8 cellular contexts compared by ENCODE assay signal in genomic region chr12:6535960-6536847, GRCh38. TPM values are rescaled to one million over a fixed set of nuclear protein-coding genes. Genes with fewer than 3 reads are reported as not detected.
DNase-seq lines count a peak whose midpoint lies in the region; ATAC-seq and TF ChIP-seq lines count a peak whose summit lies in the region.

No MANE protein-coding gene starts in this region.

- no peaks in the 10 kb centered on the region for H3K27me3 Mint-ChIP-seq in activated T-cell treated with anti-CD3 and anti-CD28 coated beads, Interleukin-2, amount 50 U/mL, for 4 hours (ENCODE audit: low read depth)

- intact Hi-C loops in stomach (cut with DNase I; ENCODE audit: low total_unique reads): loop anchor here (10.0 kb wide), 1 partner anchor 111 kb away; no protein-coding TSS in a partner anchor

- H3K36me3 ChIP-seq in SK-N-SH (replicated peaks in 1 of 2; ENCODE audit: control insufficient read depth in 1 of 2, insufficient read depth in 2 of 2, low read length in 1 of 2) (peaks cover 43 to 46% of the 10 kb centered on the region in 2 experiments), iPS-15b (ENCODE audit: control insufficient read depth, insufficient read depth, low read length) (peaks cover 45% of the 10 kb centered on the region), stomach (peaks cover 35 to 42% (median 39%) of the 10 kb centered on the region in 4 donors)

- peaks cover 25% of the 10 kb centered on the region for H3K36me3 Mint-ChIP-seq in activated T-cell treated with anti-CD3 and anti-CD28 coated beads, Interleukin-2, amount 50 U/mL, for 4 hours (ENCODE audit: insufficient read depth)

- H3K4me2 ChIP-seq in SK-N-SH: peak overlapping the region; percentile 100

- no peaks in the 10 kb centered on the region for H3K27me3 ChIP-seq in SK-N-SH (ENCODE audit: insufficient read depth)
- H3K27me3 ChIP-seq in iPS-15b (ENCODE audit: control insufficient read depth, insufficient read depth, low read length): no peaks in the 10 kb centered on the region
- H3K27me3 ChIP-seq in stomach: no peaks in the 10 kb centered on the region

- H3K9me2 ChIP-seq in SK-N-SH: no peaks in the 10 kb centered on the region

- CTCF ChIA-PET in SK-N-SH (lab: Yijun Ruan, JAX): interaction anchor here (0.9 to 9.4 kb wide), 6 partner anchors 12 to 71 kb away, joined by 3 to 228 read pairs (median 6); partner anchors contain the start of gene IFFO1
- CTCF ChIA-PET in HEK293T (lab: Yijun Ruan, JAX): interaction anchor here (0.7 to 1.5 kb wide), 2 partner anchors 17 to 21 kb away, joined by 3 to 6 read pairs; no protein-coding TSS in a partner anchor

- DNase-seq in SK-N-SH (no peak), stomach (no peak), inferior parietal cortex (ENCODE audit: extremely low spot score) (no peak), HEK293T (ENCODE audit: extremely low spot score) (no peak)
- DNase-seq in activated T-cell treated with anti-CD3 and anti-CD28 coated beads, Interleukin-2, amount 50 U/mL, for 4 hours: no peak

- H3K9me3 ChIP-seq in SK-N-SH (no peaks in the 10 kb centered on the region), iPS-15b (ENCODE audit: control insufficient read depth, insufficient read depth, low read length) (no peaks in the 10 kb centered on the region), stomach (no peaks in the 10 kb centered on the region)

- peaks cover 15 to 34% of the 10 kb centered on the region in 2 experiments; a peak in 3 of 4 replicates for H3K4me1 ChIP-seq in SK-N-SH (ENCODE audit: control insufficient read depth in 1 of 2, insufficient read depth in 2 of 2, low read depth in 1 of 2, low read length in 1 of 2)
- peaks cover 19% of the 10 kb centered on the region for H3K4me1 ChIP-seq in iPS-15b (ENCODE audit: control insufficient read depth, insufficient read depth, low read length)
- H3K4me1 ChIP-seq in stomach: peaks cover 59 to 85% (median 71%) of the 10 kb centered on the region in 4 donors

- POLR2A ChIA-PET in SK-N-SH (lab: Yijun Ruan, JAX): interaction anchor here (0.6 to 5.4 kb wide), 8 partner anchors 7 to 153 kb away, joined by 3 to 73 read pairs (median 12); partner anchors contain the start of genes MRPL51, NOP2, VAMP1 and ZNF384
- POLR2A ChIA-PET in HEK293T (lab: Yijun Ruan, JAX): interaction anchor here (0.7 to 3.0 kb wide), 10 partner anchors 10 to 200 kb away, joined by 3 to 77 read pairs (median 8); partner anchors contain the start of genes COPS7A, IFFO1, MRPL51 and NCAPD2

- TF ChIP-seq CTCF in SK-N-SH (IDR thresholded peaks at IDR 0.05) (no peak), stomach (IDR thresholded peaks at IDR 0.05) (no peak)

- peaks cover 62% of the 10 kb centered on the region for H3K4me1 Mint-ChIP-seq in activated T-cell treated with anti-CD3 and anti-CD28 coated beads, Interleukin-2, amount 50 U/mL, for 4 hours (ENCODE audit: low read depth)

- H3K27ac ChIP-seq in SK-N-SH (ENCODE audit: low read depth in 2 of 2, low read length in 1 of 2): peak overlapping the region; percentile 95 to 96
- H3K27ac ChIP-seq in stomach: peak overlapping the region; percentile 95 to 100 (median 96)

- TF ChIP-seq EP300 in SK-N-SH (IDR thresholded peaks at IDR 0.05; ENCODE audit: borderline replicate concordance in 1 of 2, low read depth in 1 of 2, low read length in 1 of 2) (no peak), stomach (IDR thresholded peaks at IDR 0.05) (no peak)

- no peak overlapping the region for H2AFZ ChIP-seq in SK-N-SH (ENCODE audit: low read depth)

- ATAC-seq in SK-N-SH treated with all-trans-retinoic acid at 6 μM for 48 hours (no peak), GM18519 (IDR thresholded peaks at IDR 0.05; ENCODE audit: low FRiP score, unreplicated experiment) (no peak)
- ATAC-seq in activated T-cell treated with anti-CD3 and anti-CD28 coated beads, Interleukin-2, amount 50 U/mL, for 4 hours: no peak

- no peaks in the 10 kb centered on the region for H3K9me3 Mint-ChIP-seq in activated T-cell treated with anti-CD3 and anti-CD28 coated beads, Interleukin-2, amount 50 U/mL, for 4 hours

- H3K79me2 ChIP-seq in SK-N-SH (ENCODE audit: insufficient read depth): peaks cover 58% of the 10 kb centered on the region

- peaks cover 84% of the 10 kb centered on the region for H3F3A ChIP-seq in SK-N-SH (replicated peaks; ENCODE audit: insufficient read depth)

- H3K4me3 ChIP-seq in SK-N-SH (ENCODE audit: low read depth in 2 of 2, low read length in 1 of 2): peak overlapping the region; percentile 93 to 97
- H3K4me3 ChIP-seq in iPS-15b (ENCODE audit: low read depth, low read length): peak overlapping the region; percentile 97
- H3K4me3 ChIP-seq in stomach: peak overlapping the region; percentile 80 to 97 (median 90)

- peaks cover 55% of the 10 kb centered on the region for H4K20me1 ChIP-seq in SK-N-SH (ENCODE audit: insufficient read depth)

- H3K9ac ChIP-seq in SK-N-SH: peak overlapping the region; percentile 99
- peak overlapping the region; percentile 98 for H3K9ac ChIP-seq in iPS-15b (ENCODE audit: low read depth, low read length)

- 18% methylated on average over 9 of the region's 10 CpGs for WGBS in SK-N-SH (ENCODE audit: low lambda C conversion rate)
- WGBS in stomach, 5 donors: 46 to 60% (median 48%) methylated on average over 10 of the region's 10 CpGs

- TF ChIP-seq POLR2A in stomach (IDR thresholded peaks at IDR 0.05): no peak

- TF ChIP-seq RAD21 in SK-N-SH (IDR thresholded peaks at IDR 0.05; ENCODE audit: low read length): no peak

- peak overlapping the region; percentile 97 for H3K4me3 Mint-ChIP-seq in activated T-cell treated with anti-CD3 and anti-CD28 coated beads, Interleukin-2, amount 50 U/mL, for 4 hours

TF ChIP-seq in SK-N-SH, 30 proteins besides CTCF, POLR2A, EP300 and RAD21 (continues in another document):
- TF ChIP-seq POLR2AphosphoS5 (IDR thresholded peaks at IDR 0.05; ENCODE audit: low read depth, low read length): peak; percentile 39; the same call in 1 of the 2 replicates
- TF ChIP-seq ELF1 (IDR thresholded peaks at IDR 0.05): no peak

TF ChIP-seq in HEK293T, 16 proteins besides CTCF, POLR2A, EP300 and RAD21:
- TF ChIP-seq SUZ12 (IDR thresholded peaks at IDR 0.05) (no peak), CTBP1 (IDR thresholded peaks at IDR 0.05; ENCODE audit: borderline replicate concordance) (no peak), FOXA1 (IDR thresholded peaks at IDR 0.05) (no peak), HDGF (IDR thresholded peaks at IDR 0.05; ENCODE audit: borderline replicate concordance) (no peak), NFRKB (IDR thresholded peaks at IDR 0.05) (no peak), FOXK2 (IDR thresholded peaks at IDR 0.05) (no peak)

RNA-seq across cellular contexts. Expression of gene GAPDH, which starts 1.9 kb away (rescaled TPM):
- 7,875 and 8,077 TPM in 2 replicates for polyA plus RNA-seq in SK-N-SH (2012; rRNA removed)
- 5,050 and 6,344 TPM in 2 replicates for polyA plus RNA-seq in SK-N-SH (2012; cell fraction: cytosol; rRNA removed)
- polyA plus RNA-seq in SK-N-SH (2012; cell fraction: nucleus; rRNA removed): 5,294 and 6,955 TPM in 2 replicates
- 1,000 to 10,000 TPM; 4,635 to 5,387 (median 5,019) TPM for total RNA-seq in activated T-cell treated with anti-CD3 and anti-CD28 coated beads, Interleukin-2, amount 50 U/mL, for 4 hours
- 1,000 to 10,000 TPM in 4 of 5 donors, 100 to 1,000 TPM in 1; 579 to 1,258 (median 1,242) TPM for total RNA-seq in stomach
- polyA plus RNA-seq in stomach: 1,000 to 10,000 TPM; 1,352 to 2,765 (median 1,815) TPM

RNA-seq across cellular contexts. Expression of gene IFFO1, which starts 19.6 kb away (rescaled TPM):
- 50.1 and 50.6 TPM in 2 replicates for polyA plus RNA-seq in SK-N-SH (2012; rRNA removed)
- polyA plus RNA-seq in SK-N-SH (2012; cell fraction: cytosol; rRNA removed): 16.0 and 21.0 TPM in 2 replicates
- polyA plus RNA-seq in SK-N-SH (2012; cell fraction: nucleus; rRNA removed): 274 and 306 TPM in 2 replicates
- 10 to 100 TPM in 1 of 3 donors, 1 to 10 TPM in 2; 8.5 to 10.2 (median 9.8) TPM for total RNA-seq in activated T-cell treated with anti-CD3 and anti-CD28 coated beads, Interleukin-2, amount 50 U/mL, for 4 hours
- total RNA-seq in stomach: 10 to 100 TPM in 1 of 5 donors, 1 to 10 TPM in 4; 1.4 to 14.0 (median 3.2) TPM
- 1 to 10 TPM; 2.7 to 9.1 (median 3.4) TPM for polyA plus RNA-seq in stomach

RNA-seq across cellular contexts. Expression of gene NOP2, which starts 31.9 kb away (rescaled TPM):
- polyA plus RNA-seq in SK-N-SH (2012; rRNA removed): 64.5 and 76.2 TPM in 2 replicates
- polyA plus RNA-seq in SK-N-SH (2012; cell fraction: cytosol; rRNA removed): 45.2 and 46.3 TPM in 2 replicates
- 283 and 315 TPM in 2 replicates for polyA plus RNA-seq in SK-N-SH (2012; cell fraction: nucleus; rRNA removed)
- total RNA-seq in activated T-cell treated with anti-CD3 and anti-CD28 coated beads, Interleukin-2, amount 50 U/mL, for 4 hours: 100 to 1,000 TPM; 267 to 300 (median 270) TPM
- 100 to 1,000 TPM in 1 of 5 donors, 10 to 100 TPM in 4; 16.3 to 231 (median 30.0) TPM for total RNA-seq in stomach
- 10 to 100 TPM; 19.5 to 27.4 (median 19.7) TPM for polyA plus RNA-seq in stomach

RNA-seq across cellular contexts. Expression of gene NCAPD2, which starts 42.3 kb away (rescaled TPM):
- polyA plus RNA-seq in SK-N-SH (2012; rRNA removed) (39.8 and 46.9 TPM in 2 replicates), stomach (10 to 100 TPM in 1 of 3 donors, 1 to 10 TPM in 2; 8.3 to 18.3 (median 9.7) TPM)
- polyA plus RNA-seq in SK-N-SH (2012; cell fraction: cytosol; rRNA removed): 27.2 and 35.7 TPM in 2 replicates
- 46.2 and 57.3 TPM in 2 replicates for polyA plus RNA-seq in SK-N-SH (2012; cell fraction: nucleus; rRNA removed)
- total RNA-seq in activated T-cell treated with anti-CD3 and anti-CD28 coated beads, Interleukin-2, amount 50 U/mL, for 4 hours: 10 to 100 TPM; 29.8 to 36.1 (median 32.9) TPM
- total RNA-seq in stomach: 100 to 1,000 TPM in 1 of 5 donors, 10 to 100 TPM in 4; 15.4 to 105 (median 17.9) TPM

RNA-seq across cellular contexts. Expression of gene MRPL51, which starts 43.1 kb away (rescaled TPM):
- polyA plus RNA-seq in SK-N-SH (2012; rRNA removed): 189 and 195 TPM in 2 replicates
- 238 and 299 TPM in 2 replicates for polyA plus RNA-seq in SK-N-SH (2012; cell fraction: cytosol; rRNA removed)
- polyA plus RNA-seq in SK-N-SH (2012; cell fraction: nucleus; rRNA removed): 53.6 and 63.7 TPM in 2 replicates
- 100 to 1,000 TPM; 249 to 262 (median 256) TPM for total RNA-seq in activated T-cell treated with anti-CD3 and anti-CD28 coated beads, Interleukin-2, amount 50 U/mL, for 4 hours
- 100 to 1,000 TPM in 1 of 5 donors, 10 to 100 TPM in 4; 26.8 to 146 (median 50.7) TPM for total RNA-seq in stomach
- 100 to 1,000 TPM; 108 to 143 (median 128) TPM for polyA plus RNA-seq in stomach
